In the genomic region with DNA sequence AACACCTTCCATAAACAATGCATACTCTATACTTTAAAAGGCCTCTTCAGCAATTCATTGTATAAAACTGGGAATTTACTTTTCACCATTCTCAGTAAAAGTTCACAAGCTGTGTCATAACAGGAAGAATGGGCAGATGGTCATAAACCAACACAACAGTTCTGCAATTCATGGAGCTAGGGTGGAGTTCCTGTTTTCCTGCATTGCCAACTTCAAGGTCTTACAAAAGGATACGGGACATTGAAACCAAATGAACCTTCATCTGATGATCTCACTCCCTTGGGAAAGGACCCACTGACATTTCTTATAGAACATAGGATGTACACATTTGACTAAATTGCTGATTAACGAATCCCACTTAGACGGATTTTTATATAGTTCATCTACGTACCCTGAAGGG, we compare ENCODE assay signal across 24 cellular contexts. TPM values are rescaled to one million over a fixed set of nuclear protein-coding genes. Genes with fewer than 3 reads are reported as not detected.
DNase-seq lines count a peak whose midpoint lies in the region; ATAC-seq and TF ChIP-seq lines count a peak whose summit lies in the region.
"Had no signal": no experiment of that assay in that cellular context is flagged by ENCODE, and none has a peak within 500 bp of the region (broad histone marks: within the 10 kb centered on the region; RNA-seq: fewer than 3 reads in every experiment).

No MANE protein-coding gene starts in this region.

- H3K36me3 ChIP-seq in gastrocnemius medialis: no peaks in the 10 kb centered on the region
- peaks cover 5% of the 10 kb centered on the region for H3K36me3 ChIP-seq in H7 (replicated peaks; ENCODE audit: control insufficient read depth, insufficient read depth, low read length)
- H3K36me3 ChIP-seq: stomach, WERI-Rb-1 had no signal

- H3K4me3 ChIP-seq in fibroblast of mammary gland (ENCODE audit: control insufficient read depth, low read depth, low read length) (no peak overlapping the region), gastrocnemius medialis (peak overlapping the region in 1 of 4 donors; percentile 66), H7 (ENCODE audit: insufficient read depth, low read depth, low read length) (no peak overlapping the region)
- H3K4me3 ChIP-seq: stomach had no signal

- DNase-seq in NCI-H345 (lab: John Stamatoyannopoulos, UW) (peak; percentile 3), NCI-H345 treated with DMSO at 0.1 percent for 48 hours (lab: John Stamatoyannopoulos, UW; ENCODE audit: unreplicated experiment) (no peak), SK-MEL-5 (ENCODE audit: low read depth, low spot score) (peak; percentile 45), fibroblast of mammary gland (ENCODE audit: low read depth) (peak; percentile 6), gastrocnemius medialis (no peak), H7 (no peak), left colon (no peak), NCI-H226 (no peak)
- DNase-seq: activated CD4-positive, alpha-beta T cell treated with anti-CD3 and anti-CD28 coated beads, Interleukin-2, amount 50 U/mL, for 4 hours; activated gamma-delta T cell; Caco-2; glutamatergic neuron; left ventricle myocardium superior; NCI-H1105 treated with DMSO at 0.1 percent for 48 hours; NCI-H2107; NCI-H69; SHP77 treated with DMSO at 0.1 percent for 48 hours; stimulated activated CD4-positive, alpha-beta T cell treated with anti-CD3 and anti-CD28 coated beads, Interleukin-4, amount 100 ng/mL, for 4 hours; stomach; T-helper 2 cell; WERI-Rb-1 had no signal

- ATAC-seq in gastrocnemius medialis: no peak
- no peak for ATAC-seq in left colon
- ATAC-seq: esophagus mucosa, left ventricle myocardium superior had no signal

- peak overlapping the region; percentile 7 to 68 (median 30) for H3K27ac ChIP-seq in gastrocnemius medialis
- H3K27ac ChIP-seq: WERI-Rb-1 had no signal

- intact Hi-C loops in gastrocnemius medialis (cut with DNase I; ENCODE audit: low total_unique reads): no loop called here
- intact Hi-C loops in left colon (cut with DNase I, micrococcal nuclease): no loop called here

- TF ChIP-seq CTCF in fibroblast of mammary gland (conservative IDR thresholded peaks at IDR 0.05; ENCODE audit: control insufficient read depth, insufficient read depth, low read depth, low read length) (no peak), gastrocnemius medialis (IDR thresholded peaks at IDR 0.05 in 4 of 5, conservative IDR thresholded peaks at IDR 0.05 in 1 of 5) (no peak)

- no peak for TF ChIP-seq POLR2A in gastrocnemius medialis (IDR thresholded peaks at IDR 0.05)

- peaks cover 0 to 10% (median 4%) of the 10 kb centered on the region in 3 donors for H3K27me3 ChIP-seq in gastrocnemius medialis
- H3K27me3 ChIP-seq in H7 (ENCODE audit: control insufficient read depth, insufficient read depth, low read length): peaks cover 14% of the 10 kb centered on the region

- in situ Hi-C loops in SK-MEL-5 (cut with HindIII; ENCODE audit: low pct_unique_long_range_greater_than_20kb, low sequenced_read_pairs): no loop called here
- in situ Hi-C loops in gastrocnemius medialis (cut with MboI; ENCODE audit: low sequenced_read_pairs in 4 of 4): no loop called here

- H3K4me1 ChIP-seq in gastrocnemius medialis: no peaks in the 10 kb centered on the region
- H3K4me1 ChIP-seq: Caco-2 had no signal

- no peaks in the 10 kb centered on the region for H3K9me3 ChIP-seq in gastrocnemius medialis
- H3K9me3 ChIP-seq: Caco-2, stomach had no signal

RNA-seq across cellular contexts. Expression of a gene that starts 4.1 kb away (rescaled TPM):
- 3.4 and 4.2 TPM in 2 replicates for total RNA-seq in SK-MEL-5 (2014; rRNA removed; shearing (Covaris generic))
- polyA plus RNA-seq in SK-MEL-5 (2015; cell fraction: cytosol; rRNA removed): 2.7 and 3.0 TPM in 2 replicates
- polyA plus RNA-seq in SK-MEL-5 (2015; cell fraction: nucleus; rRNA removed): 1.8 and 3.0 TPM in 2 replicates
- total RNA-seq in gastrocnemius medialis (10 to 100 TPM in 2 of 4 donors, 1 to 10 TPM in 2; 7.4 to 14.8 (median 10.6) TPM), left colon (1 to 10 TPM; 4.8 to 5.2 TPM)
- 29.7 and 50.6 TPM in 2 replicates for total RNA-seq in H7 (2014; rRNA removed; shearing (Covaris generic))
- total RNA-seq: Caco-2, HT-29, OCI-LY7 had no signal

Comparison
In these comparisons a context has a peak if more than half of its experiments do, and no peak if none do; other contexts are left out.
1. DNase-seq: peak in NCI-H345 (single experiment), SK-MEL-5 (single experiment) and fibroblast of mammary gland (single experiment); none in NCI-H345 treated with DMSO at 0.1 percent for 48 hours (single experiment), gastrocnemius medialis (0 of 2), H7 (single experiment), left colon (0 of 2) and NCI-H226 (single experiment).